Comparison of ENCODE assay signal across 1 cellular context in the genomic region with DNA sequence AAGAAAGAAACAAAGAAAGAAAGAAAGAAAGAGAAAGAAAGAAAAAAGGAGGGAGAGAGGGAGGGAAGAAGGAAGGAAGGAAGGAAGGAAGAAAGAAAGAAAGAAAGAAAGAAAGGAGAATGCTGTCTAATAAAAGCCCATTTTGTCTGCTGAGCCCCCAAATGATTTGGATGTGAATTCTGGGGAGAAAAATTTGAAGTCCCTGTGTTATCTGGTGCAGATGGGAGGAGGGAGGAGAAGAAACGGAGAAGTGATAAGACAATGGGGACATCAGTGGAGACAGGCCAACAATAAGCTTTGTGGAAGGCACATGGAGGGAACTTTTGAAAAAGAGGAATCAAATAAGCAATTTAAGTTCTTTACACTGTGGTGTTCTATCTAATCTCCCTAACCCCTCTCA.
TF ChIP-seq lines count a peak whose summit lies in the region.

No MANE protein-coding gene starts in this region.

TF ChIP-seq in K562, 482 proteins besides CTCF, POLR2A, EP300 and RAD21 (continued from another document and continues in another):
- TF ChIP-seq ATF6 (CRISPR knock-in tag; IDR thresholded peaks at IDR 0.05) (no peak), ZBTB5 (IDR thresholded peaks at IDR 0.05) (no peak), FOXJ2 (tag; IDR thresholded peaks at IDR 0.05) (no peak), POLR3G (IDR thresholded peaks at IDR 0.05; ENCODE audit: extremely low read depth, insufficient read length, insufficient replicate concordance) (no peak), IRF9 (tag; IDR thresholded peaks at IDR 0.05) (no peak), ZNF197 (CRISPR knock-in tag; IDR thresholded peaks at IDR 0.05; ENCODE audit: low read depth) (no peak), ZNF3 (CRISPR knock-in tag; IDR thresholded peaks at IDR 0.05) (no peak), ZBTB17 (CRISPR knock-in tag; IDR thresholded peaks at IDR 0.05) (no peak), MCM3 (IDR thresholded peaks at IDR 0.05) (0 out of 2 replicates have a peak, but pooled peaks have one; percentile 51), PML (IDR thresholded peaks at IDR 0.05; ENCODE audit: low read length) (no peak), SNAPC5 (CRISPR knock-in tag; IDR thresholded peaks at IDR 0.05) (no peak), ZNF274 (IDR thresholded peaks at IDR 0.05; ENCODE audit: borderline replicate concordance, low read depth, low read length) (no peak), GTF2F1 (IDR thresholded peaks at IDR 0.05; ENCODE audit: low read depth, low read length) (no peak), LEF1 (IDR thresholded peaks at IDR 0.05) (0 out of 2 replicates have a peak, but pooled peaks have one; percentile 20), IRF1 (CRISPR knock-in tag; IDR thresholded peaks at IDR 0.05; ENCODE audit: borderline replicate concordance) (no peak), KLF13 (tag; IDR thresholded peaks at IDR 0.05; ENCODE audit: borderline replicate concordance, low read depth) (no peak), MTA1 (IDR thresholded peaks at IDR 0.05; ENCODE audit: borderline replicate concordance) (peak; percentile 81), ZNF41 (CRISPR knock-in tag; conservative IDR thresholded peaks at IDR 0.05) (no peak), ZBED1 (IDR thresholded peaks at IDR 0.05) (no peak), L3MBTL2 (IDR thresholded peaks at IDR 0.05) (peak; percentile 51), RBM22 (IDR thresholded peaks at IDR 0.05; ENCODE audit: low read depth, low read length, poor library complexity, severe bottlenecking) (no peak), FOXA3 (CRISPR knock-in tag; conservative IDR thresholded peaks at IDR 0.05 in 1 of 2, IDR thresholded peaks at IDR 0.05 in 1 of 2) (0 out of 4 replicates have a peak, but pooled peaks of 1 of the 2 experiments have one; percentile 6), HMG20B (CRISPR knock-in tag; IDR thresholded peaks at IDR 0.05) (no peak), ZNF217 (CRISPR knock-in tag; IDR thresholded peaks at IDR 0.05) (no peak), MAFK (IDR thresholded peaks at IDR 0.05; ENCODE audit: low read length) (no peak), GABPB2 (CRISPR knock-in tag; conservative IDR thresholded peaks at IDR 0.05) (no peak), ZNF12 (CRISPR knock-in tag; IDR thresholded peaks at IDR 0.05) (no peak), ZSCAN32 (CRISPR knock-in tag; IDR thresholded peaks at IDR 0.05) (no peak), REST (CRISPR knock-in tag; IDR thresholded peaks at IDR 0.05; ENCODE audit: low read depth) (no peak), KDM5B (IDR thresholded peaks at IDR 0.05; ENCODE audit: insufficient replicate concordance, low read depth, low read length) (no peak)
- TF ChIP-seq, protein P1, sequence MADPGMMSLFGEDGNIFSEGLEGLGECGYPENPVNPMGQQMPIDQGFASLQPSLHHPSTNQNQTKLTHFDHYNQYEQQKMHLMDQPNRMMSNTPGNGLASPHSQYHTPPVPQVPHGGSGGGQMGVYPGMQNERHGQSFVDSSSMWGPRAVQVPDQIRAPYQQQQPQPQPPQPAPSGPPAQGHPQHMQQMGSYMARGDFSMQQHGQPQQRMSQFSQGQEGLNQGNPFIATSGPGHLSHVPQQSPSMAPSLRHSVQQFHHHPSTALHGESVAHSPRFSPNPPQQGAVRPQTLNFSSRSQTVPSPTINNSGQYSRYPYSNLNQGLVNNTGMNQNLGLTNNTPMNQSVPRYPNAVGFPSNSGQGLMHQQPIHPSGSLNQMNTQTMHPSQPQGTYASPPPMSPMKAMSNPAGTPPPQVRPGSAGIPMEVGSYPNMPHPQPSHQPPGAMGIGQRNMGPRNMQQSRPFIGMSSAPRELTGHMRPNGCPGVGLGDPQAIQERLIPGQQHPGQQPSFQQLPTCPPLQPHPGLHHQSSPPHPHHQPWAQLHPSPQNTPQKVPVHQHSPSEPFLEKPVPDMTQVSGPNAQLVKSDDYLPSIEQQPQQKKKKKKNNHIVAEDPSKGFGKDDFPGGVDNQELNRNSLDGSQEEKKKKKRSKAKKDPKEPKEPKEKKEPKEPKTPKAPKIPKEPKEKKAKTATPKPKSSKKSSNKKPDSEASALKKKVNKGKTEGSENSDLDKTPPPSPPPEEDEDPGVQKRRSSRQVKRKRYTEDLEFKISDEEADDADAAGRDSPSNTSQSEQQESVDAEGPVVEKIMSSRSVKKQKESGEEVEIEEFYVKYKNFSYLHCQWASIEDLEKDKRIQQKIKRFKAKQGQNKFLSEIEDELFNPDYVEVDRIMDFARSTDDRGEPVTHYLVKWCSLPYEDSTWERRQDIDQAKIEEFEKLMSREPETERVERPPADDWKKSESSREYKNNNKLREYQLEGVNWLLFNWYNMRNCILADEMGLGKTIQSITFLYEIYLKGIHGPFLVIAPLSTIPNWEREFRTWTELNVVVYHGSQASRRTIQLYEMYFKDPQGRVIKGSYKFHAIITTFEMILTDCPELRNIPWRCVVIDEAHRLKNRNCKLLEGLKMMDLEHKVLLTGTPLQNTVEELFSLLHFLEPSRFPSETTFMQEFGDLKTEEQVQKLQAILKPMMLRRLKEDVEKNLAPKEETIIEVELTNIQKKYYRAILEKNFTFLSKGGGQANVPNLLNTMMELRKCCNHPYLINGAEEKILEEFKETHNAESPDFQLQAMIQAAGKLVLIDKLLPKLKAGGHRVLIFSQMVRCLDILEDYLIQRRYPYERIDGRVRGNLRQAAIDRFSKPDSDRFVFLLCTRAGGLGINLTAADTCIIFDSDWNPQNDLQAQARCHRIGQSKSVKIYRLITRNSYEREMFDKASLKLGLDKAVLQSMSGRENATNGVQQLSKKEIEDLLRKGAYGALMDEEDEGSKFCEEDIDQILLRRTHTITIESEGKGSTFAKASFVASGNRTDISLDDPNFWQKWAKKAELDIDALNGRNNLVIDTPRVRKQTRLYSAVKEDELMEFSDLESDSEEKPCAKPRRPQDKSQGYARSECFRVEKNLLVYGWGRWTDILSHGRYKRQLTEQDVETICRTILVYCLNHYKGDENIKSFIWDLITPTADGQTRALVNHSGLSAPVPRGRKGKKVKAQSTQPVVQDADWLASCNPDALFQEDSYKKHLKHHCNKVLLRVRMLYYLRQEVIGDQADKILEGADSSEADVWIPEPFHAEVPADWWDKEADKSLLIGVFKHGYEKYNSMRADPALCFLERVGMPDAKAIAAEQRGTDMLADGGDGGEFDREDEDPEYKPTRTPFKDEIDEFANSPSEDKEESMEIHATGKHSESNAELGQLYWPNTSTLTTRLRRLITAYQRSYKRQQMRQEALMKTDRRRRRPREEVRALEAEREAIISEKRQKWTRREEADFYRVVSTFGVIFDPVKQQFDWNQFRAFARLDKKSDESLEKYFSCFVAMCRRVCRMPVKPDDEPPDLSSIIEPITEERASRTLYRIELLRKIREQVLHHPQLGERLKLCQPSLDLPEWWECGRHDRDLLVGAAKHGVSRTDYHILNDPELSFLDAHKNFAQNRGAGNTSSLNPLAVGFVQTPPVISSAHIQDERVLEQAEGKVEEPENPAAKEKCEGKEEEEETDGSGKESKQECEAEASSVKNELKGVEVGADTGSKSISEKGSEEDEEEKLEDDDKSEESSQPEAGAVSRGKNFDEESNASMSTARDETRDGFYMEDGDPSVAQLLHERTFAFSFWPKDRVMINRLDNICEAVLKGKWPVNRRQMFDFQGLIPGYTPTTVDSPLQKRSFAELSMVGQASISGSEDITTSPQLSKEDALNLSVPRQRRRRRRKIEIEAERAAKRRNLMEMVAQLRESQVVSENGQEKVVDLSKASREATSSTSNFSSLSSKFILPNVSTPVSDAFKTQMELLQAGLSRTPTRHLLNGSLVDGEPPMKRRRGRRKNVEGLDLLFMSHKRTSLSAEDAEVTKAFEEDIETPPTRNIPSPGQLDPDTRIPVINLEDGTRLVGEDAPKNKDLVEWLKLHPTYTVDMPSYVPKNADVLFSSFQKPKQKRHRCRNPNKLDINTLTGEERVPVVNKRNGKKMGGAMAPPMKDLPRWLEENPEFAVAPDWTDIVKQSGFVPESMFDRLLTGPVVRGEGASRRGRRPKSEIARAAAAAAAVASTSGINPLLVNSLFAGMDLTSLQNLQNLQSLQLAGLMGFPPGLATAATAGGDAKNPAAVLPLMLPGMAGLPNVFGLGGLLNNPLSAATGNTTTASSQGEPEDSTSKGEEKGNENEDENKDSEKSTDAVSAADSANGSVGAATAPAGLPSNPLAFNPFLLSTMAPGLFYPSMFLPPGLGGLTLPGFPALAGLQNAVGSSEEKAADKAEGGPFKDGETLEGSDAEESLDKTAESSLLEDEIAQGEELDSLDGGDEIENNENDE (IDR thresholded peaks at IDR 0.05; ENCODE audit: low read depth, low read length) = no peak
- TF ChIP-seq, protein P2, sequence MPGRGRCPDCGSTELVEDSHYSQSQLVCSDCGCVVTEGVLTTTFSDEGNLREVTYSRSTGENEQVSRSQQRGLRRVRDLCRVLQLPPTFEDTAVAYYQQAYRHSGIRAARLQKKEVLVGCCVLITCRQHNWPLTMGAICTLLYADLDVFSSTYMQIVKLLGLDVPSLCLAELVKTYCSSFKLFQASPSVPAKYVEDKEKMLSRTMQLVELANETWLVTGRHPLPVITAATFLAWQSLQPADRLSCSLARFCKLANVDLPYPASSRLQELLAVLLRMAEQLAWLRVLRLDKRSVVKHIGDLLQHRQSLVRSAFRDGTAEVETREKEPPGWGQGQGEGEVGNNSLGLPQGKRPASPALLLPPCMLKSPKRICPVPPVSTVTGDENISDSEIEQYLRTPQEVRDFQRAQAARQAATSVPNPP (IDR thresholded peaks at IDR 0.05; ENCODE audit: borderline replicate concordance, insufficient read depth, insufficient read length) = no peak
